ENCODE assay signal across 8 cellular contexts in genomic region chr5:120655828-120656435, GRCh38.
DNase-seq lines count a peak whose midpoint lies in the region; ATAC-seq lines count a peak whose summit lies in the region.

No MANE protein-coding gene starts in this region.

- H3K27ac Mint-ChIP-seq in activated T-helper 2 cell treated with anti-CD3 and anti-CD28 coated beads, Interferon-gamma antibody, Interleukin-2, Interleukin-4, amounts not matched to agents 10 μg/mL and 5 μg/mL and 100 μg/mL, durations not matched to agents 14 hours and 24 hours and 36 hours: no peak overlapping the region
- no peak overlapping the region for H3K27ac Mint-ChIP-seq in stimulated activated naive B cell treated with anti-CD40 and anti-IgM and Interleukin-4, amounts not matched to agents 10 μg/mL and 1 μg/mL and 100 μg/mL, for 72 hours

- intact Hi-C loops in activated T-helper 2 cell treated with anti-CD3 and anti-CD28 coated beads, Interferon-gamma antibody, Interleukin-2, Interleukin-4, amounts not matched to agents 10 μg/mL and 5 μg/mL and 100 μg/mL, durations not matched to agents 14 hours and 24 hours and 36 hours (cut with micrococcal nuclease): no loop called here

- H3K36me3 Mint-ChIP-seq in activated T-helper 2 cell treated with anti-CD3 and anti-CD28 coated beads, Interferon-gamma antibody, Interleukin-2, Interleukin-4, amounts not matched to agents 10 μg/mL and 5 μg/mL and 100 μg/mL, durations not matched to agents 14 hours and 24 hours and 36 hours (ENCODE audit: low read depth): no peaks in the 10 kb centered on the region
- no peaks in the 10 kb centered on the region for H3K36me3 Mint-ChIP-seq in stimulated activated naive B cell treated with anti-CD40 and anti-IgM and Interleukin-4, amounts not matched to agents 10 μg/mL and 1 μg/mL and 100 μg/mL, for 72 hours

- H3K4me1 Mint-ChIP-seq in activated T-helper 2 cell treated with anti-CD3 and anti-CD28 coated beads, Interferon-gamma antibody, Interleukin-2, Interleukin-4, amounts not matched to agents 10 μg/mL and 5 μg/mL and 100 μg/mL, durations not matched to agents 14 hours and 24 hours and 36 hours (ENCODE audit: low read depth): no peaks in the 10 kb centered on the region
- no peaks in the 10 kb centered on the region for H3K4me1 Mint-ChIP-seq in stimulated activated naive B cell treated with anti-CD40 and anti-IgM and Interleukin-4, amounts not matched to agents 10 μg/mL and 1 μg/mL and 100 μg/mL, for 72 hours

- DNase-seq in Caki2 (ENCODE audit: low read depth): peak; percentile 25
- peak; percentile 42 for DNase-seq in SW480 (ENCODE audit: low spot score)
- peak; percentile 32 for DNase-seq in inferior parietal cortex (ENCODE audit: extremely low spot score)
- no peak for DNase-seq in NCI-H1436 (lab: John Stamatoyannopoulos, UW)
- no peak for DNase-seq in activated T-helper 2 cell treated with anti-CD3 and anti-CD28 coated beads, Interferon-gamma antibody, Interleukin-2, Interleukin-4, amounts not matched to agents 10 μg/mL and 5 μg/mL and 100 μg/mL, durations not matched to agents 14 hours and 24 hours and 36 hours (ENCODE audit: low spot score)
- DNase-seq in stimulated activated naive B cell treated with anti-CD40 and anti-IgM and Interleukin-4, amounts not matched to agents 10 μg/mL and 1 μg/mL and 100 μg/mL, for 72 hours: no peak

- peak; percentile 78 for ATAC-seq in GM18861 (IDR thresholded peaks at IDR 0.05; ENCODE audit: unreplicated experiment)
- peak; percentile 67 for ATAC-seq in HG03175 (IDR thresholded peaks at IDR 0.05; ENCODE audit: unreplicated experiment)
- no peak for ATAC-seq in stimulated activated naive B cell treated with anti-CD40 and anti-IgM and Interleukin-4, amounts not matched to agents 10 μg/mL and 1 μg/mL and 100 μg/mL, for 72 hours (replicated peaks)

- no peaks in the 10 kb centered on the region for H3K27me3 Mint-ChIP-seq in activated T-helper 2 cell treated with anti-CD3 and anti-CD28 coated beads, Interferon-gamma antibody, Interleukin-2, Interleukin-4, amounts not matched to agents 10 μg/mL and 5 μg/mL and 100 μg/mL, durations not matched to agents 14 hours and 24 hours and 36 hours (ENCODE audit: low read depth)
- H3K27me3 Mint-ChIP-seq in stimulated activated naive B cell treated with anti-CD40 and anti-IgM and Interleukin-4, amounts not matched to agents 10 μg/mL and 1 μg/mL and 100 μg/mL, for 72 hours: no peaks in the 10 kb centered on the region

- H3K4me3 Mint-ChIP-seq in activated T-helper 2 cell treated with anti-CD3 and anti-CD28 coated beads, Interferon-gamma antibody, Interleukin-2, Interleukin-4, amounts not matched to agents 10 μg/mL and 5 μg/mL and 100 μg/mL, durations not matched to agents 14 hours and 24 hours and 36 hours (ENCODE audit: low read depth): no peak overlapping the region
- H3K4me3 Mint-ChIP-seq in stimulated activated naive B cell treated with anti-CD40 and anti-IgM and Interleukin-4, amounts not matched to agents 10 μg/mL and 1 μg/mL and 100 μg/mL, for 72 hours: no peak overlapping the region

- no peaks in the 10 kb centered on the region for H3K9me3 Mint-ChIP-seq in activated T-helper 2 cell treated with anti-CD3 and anti-CD28 coated beads, Interferon-gamma antibody, Interleukin-2, Interleukin-4, amounts not matched to agents 10 μg/mL and 5 μg/mL and 100 μg/mL, durations not matched to agents 14 hours and 24 hours and 36 hours
- H3K9me3 Mint-ChIP-seq in stimulated activated naive B cell treated with anti-CD40 and anti-IgM and Interleukin-4, amounts not matched to agents 10 μg/mL and 1 μg/mL and 100 μg/mL, for 72 hours: no peaks in the 10 kb centered on the region

- in situ Hi-C loops in Caki2 (cut with HindIII; ENCODE audit: low pct_unique_long_range_greater_than_20kb, low sequenced_read_pairs): no loop called here

Comparison
In these comparisons a context has a peak if more than half of its experiments do, and no peak if none do; other contexts are left out.
1. DNase-seq: peak in Caki2 (single experiment), SW480 (single experiment) and inferior parietal cortex (single experiment); none in NCI-H1436 (single experiment), activated T-helper 2 cell treated with anti-CD3 and anti-CD28 coated beads, Interferon-gamma antibody, Interleukin-2, Interleukin-4, amounts not matched to agents 10 μg/mL and 5 μg/mL and 100 μg/mL, durations not matched to agents 14 hours and 24 hours and 36 hours (single experiment) and stimulated activated naive B cell treated with anti-CD40 and anti-IgM and Interleukin-4, amounts not matched to agents 10 μg/mL and 1 μg/mL and 100 μg/mL, for 72 hours (single experiment).
2. ATAC-seq: peak in GM18861 (single experiment) and HG03175 (single experiment); none in stimulated activated naive B cell treated with anti-CD40 and anti-IgM and Interleukin-4, amounts not matched to agents 10 μg/mL and 1 μg/mL and 100 μg/mL, for 72 hours (0 of 2).